In the genomic region with DNA sequence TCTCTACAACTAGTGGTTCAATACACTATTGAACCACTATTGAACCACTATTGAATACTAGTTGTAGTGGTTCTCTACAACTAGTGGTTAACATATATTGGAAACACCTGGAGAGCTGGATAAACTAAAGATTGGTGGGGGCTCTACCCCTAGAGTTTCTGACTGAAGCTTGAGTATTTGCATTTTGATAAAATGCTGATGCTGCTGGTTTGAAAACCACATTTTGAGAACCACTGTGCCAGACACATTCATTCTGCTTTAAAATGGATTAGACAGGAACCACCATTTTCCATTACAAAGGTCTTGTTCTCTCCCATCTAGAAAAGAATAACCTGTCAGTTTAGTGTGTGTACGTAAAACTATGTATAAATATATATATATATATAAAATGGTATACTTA, we compare ENCODE assay signal across 18 cellular contexts. TPM values are rescaled to one million over a fixed set of nuclear protein-coding genes. Genes with fewer than 3 reads are reported as not detected.
DNase-seq lines count a peak whose midpoint lies in the region; ATAC-seq, FAIRE-seq and TF ChIP-seq lines count a peak whose summit lies in the region.
"Had no signal": no experiment of that assay in that cellular context is flagged by ENCODE, and none has a peak within 500 bp of the region (broad histone marks: within the 10 kb centered on the region; RNA-seq: fewer than 3 reads in every experiment).

No MANE protein-coding gene starts in this region.

- no peak for FAIRE-seq in A549 (lab: Jason Lieb, UNC)
- FAIRE-seq: GM12892, H54 had no signal

- H3K36me3 ChIP-seq in IMR-90 (ENCODE audit: control insufficient read depth, insufficient read depth, low read length) (0 out of 2 replicates have a peak, but pooled peaks cover 1% of the 10 kb centered on the region), MM.1S (replicated peaks; ENCODE audit: insufficient read depth, low read length) (no peaks in the 10 kb centered on the region)

- H2AFZ ChIP-seq in IMR-90 (replicated peaks; ENCODE audit: low read length, poor library complexity) = no peak overlapping the region
- H2AFZ ChIP-seq in MM.1S (ENCODE audit: low read length) = no peak overlapping the region

- no TSS peak for BruUV-seq in IMR-90 (replicated peaks; lab: Mats Ljungman, UMichigan)

- no peak for TF ChIP-seq CTCF in A549 (IDR thresholded peaks at IDR 0.05)
- TF ChIP-seq CTCF in IMR-90 (conservative IDR thresholded peaks at IDR 0.05; ENCODE audit: low read depth, low read length) = no peak
- TF ChIP-seq CTCF in MM.1S (IDR thresholded peaks at IDR 0.05; ENCODE audit: low read length) = no peak

- H3K27ac ChIP-seq in A549 (no peak overlapping the region), IMR-90 (ENCODE audit: insufficient read depth, low read length) (no peak overlapping the region), MM.1S (ENCODE audit: low read length) (no peak overlapping the region)
- H3K27ac ChIP-seq: BLaER1, C4-2B had no signal

- no peak overlapping the region for H3K56ac ChIP-seq in IMR-90 (ENCODE audit: extremely low read depth, insufficient read depth, low read length)

- H3K4ac ChIP-seq in IMR-90 (ENCODE audit: low read depth, low read length) = no peak overlapping the region

- no peak overlapping the region for H2BK5ac ChIP-seq in IMR-90 (ENCODE audit: low read depth, low read length, poor library complexity, severe bottlenecking)

- H2AK9ac ChIP-seq in IMR-90 (replicated peaks; ENCODE audit: low read depth, low read length, poor library complexity) = no peak overlapping the region

- H4K91ac ChIP-seq in IMR-90 (ENCODE audit: insufficient read depth, low read depth, low read length) = no peak overlapping the region

- H3K23ac ChIP-seq in IMR-90 (ENCODE audit: low read depth, low read length) = no peak overlapping the region

- H2BK15ac ChIP-seq in IMR-90 (ENCODE audit: low read depth, low read length) = no peak overlapping the region

- peaks cover 18 to 26% of the 10 kb centered on the region in 2 experiments for H3K79me1 ChIP-seq in IMR-90 (ENCODE audit: low read depth in 1 of 2, low read length in 2 of 2)

- peaks cover 15% of the 10 kb centered on the region for H3F3A ChIP-seq in MM.1S (ENCODE audit: insufficient read depth, low read length)

- in situ Hi-C loops in IMR-90 (cut with MboI; ENCODE audit: low sequenced_read_pairs) = no loop called here

- POLR2A ChIA-PET in A549 (lab: Yijun Ruan, JAX) (no interaction called here), IMR-90 (lab: Charles Lee; ENCODE audit: unreplicated experiment) (no interaction called here)

- H3K4me2 ChIP-seq in A549 (no peak overlapping the region), IMR-90 (ENCODE audit: low read depth, low read length) (no peak overlapping the region), MM.1S (ENCODE audit: low read depth, low read length) (no peak overlapping the region)
- H3K4me2 ChIP-seq: BLaER1 had no signal

- no peak overlapping the region for H3K18ac ChIP-seq in IMR-90 (ENCODE audit: low read depth, low read length)

- H3K9me1 ChIP-seq in IMR-90 (ENCODE audit: insufficient read depth, low read length) = no peaks in the 10 kb centered on the region

- DNase-seq in A549 (ENCODE audit: low read depth in 1 of 2, low spot score in 1 of 2) (no peak), IMR-90 (no peak), MM.1S (peak; percentile 15), NOMO-1 treated with dmso at 0.1 percent for 144 hours (lab: John Stamatoyannopoulos, UW; ENCODE audit: unreplicated experiment) (no peak), NCI-H1105 (lab: John Stamatoyannopoulos, UW) (no peak)
- DNase-seq: Caco-2; CD4-positive, CD25-positive, alpha-beta regulatory T cell; CD8-positive, alpha-beta T cell; DMS153; DND-41; GOT3; HFFc6 had no signal

- ATAC-seq in A549 = no peak
- ATAC-seq in IMR-90 (ENCODE audit: low read depth) = no peak
- no peak for ATAC-seq in HG02938 (IDR thresholded peaks at IDR 0.05; ENCODE audit: unreplicated experiment)
- ATAC-seq: CD8-positive, alpha-beta T cell had no signal

- CTCF ChIA-PET in A549 (lab: Yijun Ruan, JAX) (interaction anchor here (0.9 to 2.2 kb wide), 4 partner anchors 12 to 38 kb away, joined by 3 to 5 read pairs (median 3); no protein-coding TSS in a partner anchor), IMR-90 (lab: Yijun Ruan, JAX) (interaction anchor here (0.6 to 0.7 kb wide), 2 partner anchors 543 to 666 kb away, joined by 3 to 5 read pairs; no protein-coding TSS in a partner anchor)

- no peak overlapping the region for H2BK20ac ChIP-seq in IMR-90 (ENCODE audit: low read depth, low read length)

- H3K9ac ChIP-seq in IMR-90 (ENCODE audit: low read depth, low read length) (no peak overlapping the region), MM.1S (ENCODE audit: low read length) (no peak overlapping the region)
- H3K9ac ChIP-seq: BLaER1 had no signal

- no peaks in the 10 kb centered on the region for H4K20me1 ChIP-seq in IMR-90 (ENCODE audit: insufficient read depth, low read length)
- no peaks in the 10 kb centered on the region for H4K20me1 ChIP-seq in MM.1S (ENCODE audit: insufficient read depth, low read length)
- H4K20me1 ChIP-seq: BLaER1 had no signal

- H2AK5ac ChIP-seq in IMR-90 (ENCODE audit: low read depth, low read length) = no peak overlapping the region

- no peak overlapping the region for H3K14ac ChIP-seq in IMR-90 (replicated peaks; ENCODE audit: low read depth, low read length)

- peaks cover 19% of the 10 kb centered on the region; the same call in 2 of the 3 replicates for H3K4me1 ChIP-seq in A549
- no peaks in the 10 kb centered on the region; the same call in 1 of the 2 replicates for H3K4me1 ChIP-seq in IMR-90 (ENCODE audit: control insufficient read depth, insufficient read depth, low read length)
- peaks cover 17% of the 10 kb centered on the region for H3K4me1 ChIP-seq in MM.1S (ENCODE audit: low read length)

- dilution Hi-C loops in IMR-90 (cut with HindIII; ENCODE audit: low sequenced_read_pairs, unreplicated experiment) = no loop called here

- H3K9me3 ChIP-seq in A549 (no peaks in the 10 kb centered on the region), IMR-90 (ENCODE audit: control insufficient read depth, insufficient read depth, low read length) (no peaks in the 10 kb centered on the region), MM.1S (replicated peaks; ENCODE audit: insufficient read depth, low read length) (no peaks in the 10 kb centered on the region)
- H3K9me3 ChIP-seq: Caco-2, HAP-1 had no signal

- H3K27me3 ChIP-seq in IMR-90 (ENCODE audit: control insufficient read depth, insufficient read depth, low read length) (no peaks in the 10 kb centered on the region), MM.1S (replicated peaks; ENCODE audit: insufficient read depth, low read length) (no peaks in the 10 kb centered on the region)
- H3K27me3 ChIP-seq: BLaER1 had no signal

- no peak overlapping the region for H4K8ac ChIP-seq in IMR-90 (ENCODE audit: low read depth in 2 of 2, low read length in 2 of 2)

- WGBS in A549 (ENCODE audit: missing lambda C conversion rate) = 92% methylated on average over 1 of the region's 1 CpG
- WGBS in IMR-90 (ENCODE audit: extremely low coverage in 2 of 2, insufficient read length in 1 of 2), 2 experiments = no CpG with 5 or more reads among the region's 1 CpG

- no peak for TF ChIP-seq EP300 in A549 (IDR thresholded peaks at IDR 0.05)

- H3K4me3 ChIP-seq in A549 = no peak overlapping the region
- no peak overlapping the region for H3K4me3 ChIP-seq in IMR-90 (ENCODE audit: insufficient read depth, low read depth, low read length)
- H3K4me3 ChIP-seq in MM.1S (ENCODE audit: low read length) = no peak overlapping the region
- H3K4me3 ChIP-seq: BLaER1, HAP-1 had no signal

- no peak overlapping the region for H4K5ac ChIP-seq in IMR-90 (ENCODE audit: low read depth, low read length)

- TF ChIP-seq RAD21 in A549 (conservative IDR thresholded peaks at IDR 0.05 in 1 of 2, IDR thresholded peaks at IDR 0.05 in 1 of 2) (no peak), IMR-90 (IDR thresholded peaks at IDR 0.05; ENCODE audit: low read length) (no peak)

- TF ChIP-seq POLR2A in A549 (IDR thresholded peaks at IDR 0.05; ENCODE audit: low read length) (no peak), IMR-90 (IDR thresholded peaks at IDR 0.05; ENCODE audit: low read depth, low read length) (no peak)

- H3K79me2 ChIP-seq in MM.1S (ENCODE audit: low read length) = peaks cover 21% of the 10 kb centered on the region

- H2BK120ac ChIP-seq in IMR-90 (ENCODE audit: low read depth, low read length) = no peak overlapping the region

- H3K9me2 ChIP-seq in MM.1S (replicated peaks; ENCODE audit: insufficient read depth, low read length) = no peaks in the 10 kb centered on the region

- intact Hi-C loops in IMR-90 (cut with micrococcal nuclease) = no loop called here

TF ChIP-seq in A549, 52 proteins besides CTCF, POLR2A, EP300 and RAD21 (continues in another document):
- TF ChIP-seq SMC3 (IDR thresholded peaks at IDR 0.05) (no peak), MAFK (IDR thresholded peaks at IDR 0.05; ENCODE audit: partially characterized antibody) (peak; percentile 82), NR3C1 (IDR thresholded peaks at IDR 0.05) (no peak)

TF ChIP-seq in IMR-90, 13 proteins besides CTCF, POLR2A, EP300 and RAD21 (continues in another document):
- TF ChIP-seq MAFK (IDR thresholded peaks at IDR 0.05; ENCODE audit: low read depth, low read length) = peak; percentile 58
- TF ChIP-seq CEBPB (IDR thresholded peaks at IDR 0.05; ENCODE audit: low read depth, low read length) = no peak
- no peak for TF ChIP-seq FOS (IDR thresholded peaks at IDR 0.05; ENCODE audit: low read depth, low read length)
- no peak for TF ChIP-seq MAZ (IDR thresholded peaks at IDR 0.05; ENCODE audit: borderline replicate concordance, low read depth, low read length)

RNA-seq across cellular contexts. Expression of a gene that starts 4.2 kb away (rescaled TPM):
- polyA plus RNA-seq in A549 (2011; rRNA removed) = 85.9 and 98.9 TPM in 2 replicates
- polyA plus RNA-seq in A549 (2012; cell fraction: cytosol; rRNA removed) = 27.4 and 29.5 TPM in 2 replicates
- polyA plus RNA-seq in A549 (2012; cell fraction: nucleus; rRNA removed) = 11.5 and 16.3 TPM in 2 replicates
- 53.8 to 56.2 TPM (median 54.9 TPM) in 3 replicates for polyA plus RNA-seq in A549 (2017; fragmentation: RNase III; extraction: RNeasy Plus Mini Kit Qiagen cat#74134 plus additional on column Dnase treatment)
- 24.7 and 29.7 TPM in 2 replicates for polyA minus RNA-seq in A549 (2011; rRNA and poly(A)+ RNA removed)
- 21.3 and 36.1 TPM in 2 replicates for total RNA-seq in IMR-90 (2012; rRNA removed)
- 19.0 and 22.7 TPM in 2 replicates for polyA plus RNA-seq in IMR-90 (2012; rRNA removed)
- polyA plus RNA-seq in IMR-90 (2012; cell fraction: cytosol; rRNA removed) = 4.8 and 11.2 TPM in 2 replicates
- 3.0 and 25.7 TPM in 2 replicates for polyA plus RNA-seq in IMR-90 (2012; cell fraction: nucleus; rRNA removed; ENCODE audit: low replicate concordance)

RNA-seq across cellular contexts. Expression of a gene that starts 4.3 kb away (rescaled TPM):
- 21.9 and 31.1 TPM in 2 replicates for polyA plus RNA-seq in A549 (2011; rRNA removed)
- polyA plus RNA-seq in A549 (2012; cell fraction: cytosol; rRNA removed) = 5.2 and 6.0 TPM in 2 replicates
- 1.1 and 2.1 TPM in 2 replicates for polyA plus RNA-seq in A549 (2012; cell fraction: nucleus; rRNA removed)
- 17.1 to 21.8 TPM (median 21.7 TPM) in 3 replicates for polyA plus RNA-seq in A549 (2017; fragmentation: RNase III; extraction: RNeasy Plus Mini Kit Qiagen cat#74134 plus additional on column Dnase treatment)
- polyA minus RNA-seq in A549 (2011; rRNA and poly(A)+ RNA removed) = 8.0 and 11.7 TPM in 2 replicates
- 4.5 and 18.3 TPM in 2 replicates for total RNA-seq in IMR-90 (2012; rRNA removed)
- 5.1 and 6.3 TPM in 2 replicates for polyA plus RNA-seq in IMR-90 (2012; rRNA removed)
- 0.53 and 0.99 TPM in 2 replicates for polyA plus RNA-seq in IMR-90 (2012; cell fraction: cytosol; rRNA removed)
- polyA plus RNA-seq in IMR-90 (2012; cell fraction: nucleus; rRNA removed; ENCODE audit: low replicate concordance) = 0.17 and 2.4 TPM in 2 replicates
